32 cellular contexts compared by ENCODE assay signal in genomic region chr13:49524740-49525501, GRCh38. TPM values are rescaled to one million over a fixed set of nuclear protein-coding genes. Genes with fewer than 3 reads are reported as not detected.
DNase-seq lines count a peak whose midpoint lies in the region; ATAC-seq, FAIRE-seq and TF ChIP-seq lines count a peak whose summit lies in the region.
"Had no signal": no experiment of that assay in that cellular context is flagged by ENCODE, and none has a peak within 500 bp of the region (broad histone marks: within the 10 kb centered on the region; RNA-seq: fewer than 3 reads in every experiment).

No MANE protein-coding gene starts in this region.

- CTCF ChIA-PET in T-cell (lab: Charles Lee) (no interaction called here), endothelial cell of umbilical vein (lab: Charles Lee) (interaction anchor here (0.8 kb wide), 2 partner anchors 18 to 76 kb away, joined by 3 read pairs; no protein-coding TSS in a partner anchor)

- DNase-seq in activated T-cell treated with anti-CD3 and anti-CD28 coated beads, Interleukin-2, amount 50 U/mL, for 24 hours: no peak
- DNase-seq in activated T-cell treated with anti-CD3 and anti-CD28 coated beads for 4 hours: no peak
- no peak for DNase-seq in T-cell
- no peak for DNase-seq in endothelial cell of umbilical vein (ENCODE audit: low read depth, low spot score)
- no peak for DNase-seq in stimulated activated naive B cell treated with anti-CD40 and anti-IgM and Interleukin-4, amounts not matched to agents 10 μg/mL and 1 μg/mL and 100 μg/mL, for 72 hours
- no peak for DNase-seq in HuH-7.5 (ENCODE audit: low spot score)
- DNase-seq in HuH-7 (ENCODE audit: low spot score): no peak
- DNase-seq: activated naive CD4-positive, alpha-beta T cell treated with anti-CD3 and anti-CD28 coated beads, Interleukin-2, amount 50 U/mL, for 16 hours; AML-193; CD4-positive, alpha-beta memory T cell; DMS 273 treated with DMSO at 0.1 percent for 48 hours; effector CD8-positive, alpha-beta T cell; EL; erythroblast; glutamatergic neuron; H7; Kasumi-1; left colon; NCI-H1417 treated with DMSO at 0.1 percent for 48 hours; NCI-H2029 treated with DMSO at 0.1 percent for 48 hours; NCI-H226; ovary; Peyer's patch; SHP77; stimulated activated CD4-positive, alpha-beta T cell treated with anti-CD3 and anti-CD28 coated beads, Interleukin-1b, Interleukin-23, amount 100 ng/mL, for 48 hours; tibial artery had no signal

- H3K4me3 Mint-ChIP-seq in activated T-cell treated with anti-CD3 and anti-CD28 coated beads, Interleukin-2, amount 50 U/mL, for 24 hours: no peak overlapping the region
- no peak overlapping the region for H3K4me3 Mint-ChIP-seq in T-cell
- no peak overlapping the region for H3K4me3 Mint-ChIP-seq in stimulated activated naive B cell treated with anti-CD40 and anti-IgM and Interleukin-4, amounts not matched to agents 10 μg/mL and 1 μg/mL and 100 μg/mL, for 72 hours
- H3K4me3 Mint-ChIP-seq: CD4-positive, alpha-beta memory T cell had no signal

- no peaks in the 10 kb centered on the region for H3K79me2 ChIP-seq in endothelial cell of umbilical vein (ENCODE audit: control insufficient read depth, insufficient read depth, low read length)

- peak overlapping the region; percentile 59 for H3K27ac Mint-ChIP-seq in activated T-cell treated with anti-CD3 and anti-CD28 coated beads, Interleukin-2, amount 50 U/mL, for 24 hours
- peak overlapping the region; percentile 8 to 69 for H3K27ac Mint-ChIP-seq in T-cell
- peak overlapping the region; percentile 20 for H3K27ac Mint-ChIP-seq in stimulated activated naive B cell treated with anti-CD40 and anti-IgM and Interleukin-4, amounts not matched to agents 10 μg/mL and 1 μg/mL and 100 μg/mL, for 72 hours

- H4K20me1 ChIP-seq in endothelial cell of umbilical vein (replicated peaks; ENCODE audit: control insufficient read depth, extremely low read depth, insufficient read depth, low read length): no peaks in the 10 kb centered on the region

- no TSS peak for BruUV-seq in endothelial cell of umbilical vein (replicated peaks; lab: Mats Ljungman, UMichigan)

- dilution Hi-C loops in endothelial cell of umbilical vein (cut with MboI; ENCODE audit: extremely low pct_ligation_motif_present, low sequenced_read_pairs): no loop called here

- H3K4me1 ChIP-seq in endothelial cell of umbilical vein (ENCODE audit: control insufficient read depth, extremely low read depth, insufficient read depth, low read length): no peaks in the 10 kb centered on the region
- H3K4me1 ChIP-seq: A549, breast epithelium, Peyer's patch, tibial artery had no signal

- no peak overlapping the region for H2AFZ ChIP-seq in endothelial cell of umbilical vein (ENCODE audit: low read depth, low read length)

- no peak overlapping the region for H3K4me2 ChIP-seq in endothelial cell of umbilical vein (ENCODE audit: insufficient read depth, low read length)
- H3K4me2 ChIP-seq: A549 had no signal

- no peaks in the 10 kb centered on the region for H3K27me3 Mint-ChIP-seq in activated T-cell treated with anti-CD3 and anti-CD28 coated beads, Interleukin-2, amount 50 U/mL, for 24 hours
- H3K27me3 Mint-ChIP-seq in T-cell: no peaks in the 10 kb centered on the region
- no peaks in the 10 kb centered on the region for H3K27me3 Mint-ChIP-seq in stimulated activated naive B cell treated with anti-CD40 and anti-IgM and Interleukin-4, amounts not matched to agents 10 μg/mL and 1 μg/mL and 100 μg/mL, for 72 hours
- H3K27me3 Mint-ChIP-seq: CD4-positive, alpha-beta memory T cell had no signal

- intact Hi-C loops in endothelial cell of umbilical vein (cut with micrococcal nuclease): no loop called here

- H3K4me1 Mint-ChIP-seq in activated T-cell treated with anti-CD3 and anti-CD28 coated beads, Interleukin-2, amount 50 U/mL, for 24 hours (ENCODE audit: low read depth): peaks cover 7% of the 10 kb centered on the region
- peaks cover 4 to 8% (median 7%) of the 10 kb centered on the region in 3 donors for H3K4me1 Mint-ChIP-seq in T-cell
- peaks cover 4 to 36% of the 10 kb centered on the region in 2 donors for H3K4me1 Mint-ChIP-seq in stimulated activated naive B cell treated with anti-CD40 and anti-IgM and Interleukin-4, amounts not matched to agents 10 μg/mL and 1 μg/mL and 100 μg/mL, for 72 hours

- no peaks in the 10 kb centered on the region for H3K9me1 ChIP-seq in endothelial cell of umbilical vein (replicated peaks; ENCODE audit: control insufficient read depth, extremely low read depth, insufficient read depth, low read length)

- POLR2A ChIA-PET in T-cell (lab: Charles Lee): interaction anchor here in 1 of 2 donors (0.6 to 0.7 kb wide), 3 partner anchors 7 to 1027 kb away, joined by 3 to 5 read pairs (median 4); no protein-coding TSS in a partner anchor
- POLR2A ChIA-PET in endothelial cell of umbilical vein (lab: Charles Lee): interaction anchor here (0.6 kb wide), 1 partner anchor 150 kb away, joined by 4 read pairs; no protein-coding TSS in a partner anchor

- H3K9me3 ChIP-seq in endothelial cell of umbilical vein (replicated peaks; ENCODE audit: control insufficient read depth, insufficient read depth, low read length): no peaks in the 10 kb centered on the region
- H3K9me3 ChIP-seq: A549, breast epithelium, ovary, Peyer's patch, tibial artery had no signal

- no peaks in the 10 kb centered on the region for H3K27me3 ChIP-seq in endothelial cell of umbilical vein (ENCODE audit: control insufficient read depth in 2 of 2, insufficient read depth in 2 of 2, low read length in 2 of 2)
- H3K27me3 ChIP-seq: breast epithelium, ovary, Peyer's patch, tibial artery had no signal

- FAIRE-seq in endothelial cell of umbilical vein (lab: Jason Lieb, UNC): peak; percentile 8
- FAIRE-seq: colon, HepG2 had no signal

- peaks cover 0 to 1% of the 10 kb centered on the region in 2 experiments for H3K36me3 ChIP-seq in endothelial cell of umbilical vein (ENCODE audit: control insufficient read depth in 2 of 2, extremely low read depth in 1 of 2, insufficient read depth in 2 of 2, low read length in 2 of 2)
- H3K36me3 ChIP-seq: ovary had no signal

- H3K9me3 Mint-ChIP-seq in activated T-cell treated with anti-CD3 and anti-CD28 coated beads, Interleukin-2, amount 50 U/mL, for 24 hours: no peaks in the 10 kb centered on the region
- no peaks in the 10 kb centered on the region for H3K9me3 Mint-ChIP-seq in T-cell
- H3K9me3 Mint-ChIP-seq in stimulated activated naive B cell treated with anti-CD40 and anti-IgM and Interleukin-4, amounts not matched to agents 10 μg/mL and 1 μg/mL and 100 μg/mL, for 72 hours: no peaks in the 10 kb centered on the region
- H3K9me3 Mint-ChIP-seq: CD4-positive, alpha-beta memory T cell had no signal

- no peak overlapping the region for H3K4me3 ChIP-seq in endothelial cell of umbilical vein (replicated peaks in 1 of 3; ENCODE audit: insufficient read depth in 1 of 3, low read depth in 1 of 3, low read length in 3 of 3)
- H3K4me3 ChIP-seq: A549, breast epithelium, ovary, Peyer's patch, tibial artery had no signal

- no peak for TF ChIP-seq POLR2A in endothelial cell of umbilical vein (IDR thresholded peaks at IDR 0.05; ENCODE audit: low read depth, low read length)

- ATAC-seq in T-cell (replicated peaks in 1 of 4): no peak
- no peak for ATAC-seq in stimulated activated naive B cell treated with anti-CD40 and anti-IgM and Interleukin-4, amounts not matched to agents 10 μg/mL and 1 μg/mL and 100 μg/mL, for 72 hours (replicated peaks)
- no peak for ATAC-seq in HG03025 (IDR thresholded peaks at IDR 0.05; ENCODE audit: low FRiP score, unreplicated experiment)
- ATAC-seq: A549, HepG2, left colon had no signal

- no peak for TF ChIP-seq CTCF in endothelial cell of umbilical vein (IDR thresholded peaks at IDR 0.05; ENCODE audit: extremely low read depth in 1 of 2, insufficient read depth in 1 of 2, low read depth in 1 of 2, low read length in 2 of 2)

- no peak overlapping the region for H3K9ac ChIP-seq in endothelial cell of umbilical vein (replicated peaks; ENCODE audit: extremely low read depth, insufficient read depth, low read length)

- peaks cover 93% of the 10 kb centered on the region for H3K36me3 Mint-ChIP-seq in activated T-cell treated with anti-CD3 and anti-CD28 coated beads, Interleukin-2, amount 50 U/mL, for 24 hours (ENCODE audit: low read depth)
- peaks cover 40% of the 10 kb centered on the region for H3K36me3 Mint-ChIP-seq in T-cell
- peaks cover 40 to 41% of the 10 kb centered on the region in 2 donors for H3K36me3 Mint-ChIP-seq in stimulated activated naive B cell treated with anti-CD40 and anti-IgM and Interleukin-4, amounts not matched to agents 10 μg/mL and 1 μg/mL and 100 μg/mL, for 72 hours

- H3K27ac ChIP-seq in endothelial cell of umbilical vein (ENCODE audit: insufficient read depth, low read depth, low read length): no peak overlapping the region
- H3K27ac ChIP-seq: A549, breast epithelium, ovary, Peyer's patch, tibial artery had no signal

TF ChIP-seq in endothelial cell of umbilical vein, 7 proteins besides CTCF, POLR2A, EP300 and RAD21:
- TF ChIP-seq FOS (IDR thresholded peaks at IDR 0.05; ENCODE audit: borderline replicate concordance, insufficient read depth, low read length): no peak
- no peak for TF ChIP-seq POLR2AphosphoS5 (IDR thresholded peaks at IDR 0.05; ENCODE audit: insufficient read depth, low read depth, low read length)
- no peak for TF ChIP-seq MYC (IDR thresholded peaks at IDR 0.05; ENCODE audit: low read depth, low read length)
- no peak for TF ChIP-seq MAX (IDR thresholded peaks at IDR 0.05; ENCODE audit: insufficient read depth, insufficient read length)
- no peak for TF ChIP-seq GATA2 (IDR thresholded peaks at IDR 0.05; ENCODE audit: insufficient read depth, insufficient read length, low read depth, low read length)
- TF ChIP-seq EZH2 (IDR thresholded peaks at IDR 0.05; ENCODE audit: borderline replicate concordance, low read depth, low read length, severe bottlenecking): no peak
- TF ChIP-seq JUN (IDR thresholded peaks at IDR 0.05; ENCODE audit: borderline replicate concordance, insufficient read depth, insufficient read length, low read depth): no peak

RNA-seq across cellular contexts. Expression of gene PHF11, which starts 29.2 kb away (rescaled TPM):
- 100 to 1,000 TPM in 3 of 5 donors, 10 to 100 TPM in 2; 94.0 to 119 (median 113) TPM for total RNA-seq in T-cell
- 28.2 and 32.4 TPM in 2 replicates for total RNA-seq in endothelial cell of umbilical vein
- 12.9 and 14.5 TPM in 2 replicates for polyA plus RNA-seq in endothelial cell of umbilical vein
- polyA plus RNA-seq in endothelial cell of umbilical vein (2011; cell fraction: cytosol; rRNA removed): 11.6 and 11.8 TPM in 2 replicates
- 53.5 and 53.8 TPM in 2 replicates for polyA plus RNA-seq in endothelial cell of umbilical vein (2011; cell fraction: nucleus; rRNA removed)
- 12.7 and 18.0 TPM in 2 replicates for polyA plus RNA-seq in endothelial cell of umbilical vein (2012)
- 12.4 and 16.3 TPM in 2 replicates for polyA minus RNA-seq in endothelial cell of umbilical vein
- polyA minus RNA-seq in endothelial cell of umbilical vein (2011; cell fraction: cytosol; rRNA and poly(A)+ RNA removed): 4.2 TPM
- polyA minus RNA-seq in endothelial cell of umbilical vein (2011; cell fraction: nucleus; rRNA and poly(A)+ RNA removed): 10.1 and 24.7 TPM in 2 replicates
- polyA plus RNA-seq: neural cell had no signal
